ENCODE assay signal across 23 cellular contexts in genomic region chr7:130524628-130525027, GRCh38. TPM values are rescaled to one million over a fixed set of nuclear protein-coding genes. Genes with fewer than 3 reads are reported as not detected.
DNase-seq lines count a peak whose midpoint lies in the region; ATAC-seq, FAIRE-seq and TF ChIP-seq lines count a peak whose summit lies in the region.
"Had no signal": no experiment of that assay in that cellular context is flagged by ENCODE, and none has a peak within 500 bp of the region (broad histone marks: within the 10 kb centered on the region; RNA-seq: fewer than 3 reads in every experiment).

No MANE protein-coding gene starts in this region.

- DNase-seq in HCT116 (ENCODE audit: low read depth, low spot score) (no peak), K562 (ENCODE audit: extremely low read depth in 1 of 4, low spot score in 3 of 4) (peak; percentile 12 to 36 (median 30)), head of caudate nucleus (peak in 24 of 42 donors; percentile 12 to 76 (median 48)), GM12892 (ENCODE audit: insufficient read length) (no peak)
- DNase-seq: AML-193; Caco-2; Calu3; CD4-positive, alpha-beta T cell; CD8-positive, alpha-beta T cell; DMS79 treated with DMSO at 0.1 percent for 48 hours; GF-D8 had no signal

- no peaks in the 10 kb centered on the region for H3K9me1 ChIP-seq in K562 (ENCODE audit: control insufficient read depth, insufficient read depth, low read length)

- H3K9me3 ChIP-seq in HCT116 (ENCODE audit: control insufficient read depth in 1 of 2, insufficient read depth in 1 of 2, low read depth in 1 of 2, low read length in 2 of 2) (no peaks in the 10 kb centered on the region), K562 (replicated peaks; ENCODE audit: control insufficient read depth, insufficient read depth, low read depth, low read length) (no peaks in the 10 kb centered on the region), neural cell (ENCODE audit: low read length) (no peaks in the 10 kb centered on the region)
- H3K9me3 ChIP-seq: A549; BLaER1 treated with 17β-estradiol and CSF1 and Interleukin-3, amounts not matched to agents 10 nM and 100 nM; Caco-2 had no signal

- POLR2A ChIA-PET in HCT116 (lab: Charles Lee) (no interaction called here), K562 (lab: Yijun Ruan, JAX) (no interaction called here)

- in situ Hi-C loops in K562 (cut with MboI), result no loop called here

- H3K9me2 ChIP-seq in HCT116 (ENCODE audit: insufficient read depth), result no peaks in the 10 kb centered on the region
- no peaks in the 10 kb centered on the region for H3K9me2 ChIP-seq in neural cell (ENCODE audit: insufficient read depth, low read length)

- H3K4me1 ChIP-seq in HCT116 (ENCODE audit: control insufficient read depth in 1 of 2, insufficient read depth in 2 of 2, low read length in 2 of 2) (no peaks in the 10 kb centered on the region), K562 (replicated peaks in 1 of 2; ENCODE audit: control insufficient read depth in 2 of 2, insufficient read depth in 2 of 2, low read length in 2 of 2) (peaks cover 0 to 4% of the 10 kb centered on the region in 2 experiments; a peak in 2 of 5 replicates)
- H3K4me1 ChIP-seq: A549; BLaER1 treated with 17β-estradiol and CSF1 and Interleukin-3, amounts not matched to agents 10 nM and 100 nM; Caco-2 had no signal

- H3K36me3 ChIP-seq in HCT116 (ENCODE audit: control insufficient read depth in 1 of 2, insufficient read depth in 2 of 2, low read length in 2 of 2) (no peaks in the 10 kb centered on the region), K562 (ENCODE audit: control insufficient read depth, insufficient read depth, low read length) (no peaks in the 10 kb centered on the region; the same call in 2 of the 3 replicates), neural cell (ENCODE audit: insufficient read depth, low read length) (no peaks in the 10 kb centered on the region)

- TF ChIP-seq RAD21 in HCT116 (IDR thresholded peaks at IDR 0.05; ENCODE audit: low read depth) (no peak), K562 (CRISPR knock-in tag; conservative IDR thresholded peaks at IDR 0.05 in 1 of 2, IDR thresholded peaks at IDR 0.05 in 1 of 2) (no peak), neural cell (conservative IDR thresholded peaks at IDR 0.05) (no peak)

- no peak for TF ChIP-seq POLR2A in HCT116 (IDR thresholded peaks at IDR 0.05; ENCODE audit: borderline replicate concordance, extremely low read depth, insufficient read depth, insufficient read length)
- TF ChIP-seq POLR2A in K562 (conservative IDR thresholded peaks at IDR 0.05), result no peak
- TF ChIP-seq POLR2A in GM12892 (IDR thresholded peaks at IDR 0.05; ENCODE audit: low read depth, low read length), result no peak

- H3K4me3 ChIP-seq in HCT116 (replicated peaks in 1 of 2; ENCODE audit: low read depth in 1 of 2, low read length in 2 of 2), result no peak overlapping the region
- no peak overlapping the region for H3K4me3 ChIP-seq in K562
- no peak overlapping the region for H3K4me3 ChIP-seq in neural cell (ENCODE audit: low read length)
- H3K4me3 ChIP-seq: A549; BLaER1 treated with 17β-estradiol and CSF1 and Interleukin-3, amounts not matched to agents 10 nM and 100 nM had no signal

- no peak overlapping the region for H3K9ac ChIP-seq in HCT116 (ENCODE audit: low read length)
- no peak overlapping the region for H3K9ac ChIP-seq in K562 (ENCODE audit: insufficient read depth in 1 of 2, low read depth in 2 of 2, low read length in 2 of 2)
- no peak overlapping the region for H3K9ac ChIP-seq in neural cell (ENCODE audit: low read length)
- H3K9ac ChIP-seq: BLaER1 treated with 17β-estradiol and CSF1 and Interleukin-3, amounts not matched to agents 10 nM and 100 nM had no signal

- BruUV-seq in HCT116 (replicated peaks; lab: Mats Ljungman, UMichigan), result no TSS peak
- no TSS peak for BruUV-seq in K562 (replicated peaks; lab: Mats Ljungman, UMichigan)

- no peak for TF ChIP-seq EP300 in K562 (IDR thresholded peaks at IDR 0.05; ENCODE audit: low read length)
- no peak for TF ChIP-seq EP300 in neural cell (conservative IDR thresholded peaks at IDR 0.05; ENCODE audit: poor library complexity, severe bottlenecking)

- H3K27ac ChIP-seq in HCT116 (ENCODE audit: low read depth, low read length), result no peak overlapping the region
- no peak overlapping the region for H3K27ac ChIP-seq in K562 (ENCODE audit: extremely low read depth, low read depth, low read length)
- H3K27ac ChIP-seq in neural cell (ENCODE audit: low read length), result no peak overlapping the region
- H3K27ac ChIP-seq: 22Rv1; A549; BLaER1 treated with 17β-estradiol and CSF1 and Interleukin-3, amounts not matched to agents 10 nM and 100 nM; C4-2B had no signal

- RAD21 ChIA-PET in HCT116 (lab: Charles Lee; ENCODE audit: low non-redundant PET in 1 of 2, low total read pairs in 2 of 2, uncharacterized antibody in 2 of 2, unreplicated experiment in 2 of 2), result no interaction called here

- H3K27me3 ChIP-seq in HCT116 (ENCODE audit: insufficient read depth, low read length), result no peaks in the 10 kb centered on the region
- no peaks in the 10 kb centered on the region for H3K27me3 ChIP-seq in K562 (ENCODE audit: control insufficient read depth in 2 of 2, insufficient read depth in 2 of 2, low read length in 2 of 2)
- H3K27me3 ChIP-seq in neural cell (ENCODE audit: insufficient read depth, low read depth, low read length), result no peaks in the 10 kb centered on the region
- H3K27me3 ChIP-seq: BLaER1 treated with 17β-estradiol and CSF1 and Interleukin-3, amounts not matched to agents 10 nM and 100 nM had no signal

- CTCF ChIA-PET in HCT116 (lab: Charles Lee), result no interaction called here
- CTCF ChIA-PET in K562 (lab: Yijun Ruan, JAX; ENCODE audit: low intra/inter-chr PET ratio), result no interaction called here

- TF ChIP-seq CTCF in HCT116 (IDR thresholded peaks at IDR 0.05 in 2 of 3, conservative IDR thresholded peaks at IDR 0.05 in 1 of 3; ENCODE audit: borderline replicate concordance in 1 of 3, insufficient read depth in 1 of 3, low read depth in 2 of 3, low read length in 2 of 3) (no peak), K562 (IDR thresholded peaks at IDR 0.05 in 2 of 3, conservative IDR thresholded peaks at IDR 0.05 in 1 of 3; ENCODE audit: insufficient read depth in 2 of 3, low read depth in 1 of 3, low read length in 3 of 3) (no peak), neural cell (IDR thresholded peaks at IDR 0.05; ENCODE audit: poor library complexity, severe bottlenecking) (no peak)

- no peaks in the 10 kb centered on the region for H3K79me2 ChIP-seq in HCT116 (ENCODE audit: insufficient read depth, low read length)
- H3K79me2 ChIP-seq in K562 (ENCODE audit: control insufficient read depth, insufficient read depth, low read length), result no peaks in the 10 kb centered on the region
- no peaks in the 10 kb centered on the region for H3K79me2 ChIP-seq in neural cell (replicated peaks; ENCODE audit: insufficient read depth, low read length)

- H2AFZ ChIP-seq in HCT116 (ENCODE audit: low read depth, low read length, poor library complexity, severe bottlenecking) (no peak overlapping the region), K562 (ENCODE audit: low read depth, low read length) (no peak overlapping the region), neural cell (ENCODE audit: low read depth, low read length) (no peak overlapping the region)

- no peak for ATAC-seq in HCT116
- ATAC-seq in K562, result peak; percentile 72
- ATAC-seq in GM19351 (IDR thresholded peaks at IDR 0.05; ENCODE audit: unreplicated experiment), result no peak
- ATAC-seq in HG03175 (IDR thresholded peaks at IDR 0.05; ENCODE audit: unreplicated experiment), result no peak
- ATAC-seq: A549; CD8-positive, alpha-beta T cell had no signal

- no peak for FAIRE-seq in K562 (lab: Jason Lieb, UNC)
- FAIRE-seq in GM12892 (lab: Jason Lieb, UNC), result no peak
- FAIRE-seq: A549, D721Med, G401.6, GM12891, GM18507 had no signal

- 20% methylated on average over 5 of the region's 5 CpGs for WGBS in K562 (ENCODE audit: insufficient coverage, low coverage, missing lambda C conversion rate)

- intact Hi-C loops in HCT116 (cut with micrococcal nuclease), result no loop called here
- intact Hi-C loops in K562 (cut with micrococcal nuclease), result no loop called here
- intact Hi-C loops in head of caudate nucleus (cut with DNase I), result no loop called here

- no peaks in the 10 kb centered on the region for H3F3A ChIP-seq in neural cell (ENCODE audit: insufficient read depth, low read length, poor library complexity, severe bottlenecking)

- H3K4me2 ChIP-seq in HCT116 (ENCODE audit: low read length), result no peak overlapping the region
- H3K4me2 ChIP-seq in K562 (ENCODE audit: insufficient read depth, low read length), result peak overlapping the region; percentile 32; the same call in 1 of the 2 replicates
- H3K4me2 ChIP-seq in neural cell (ENCODE audit: low read length), result no peak overlapping the region
- H3K4me2 ChIP-seq: A549; BLaER1 treated with 17β-estradiol and CSF1 and Interleukin-3, amounts not matched to agents 10 nM and 100 nM had no signal

- no peaks in the 10 kb centered on the region for H4K20me1 ChIP-seq in HCT116 (ENCODE audit: insufficient read depth)
- no peaks in the 10 kb centered on the region; the same call in 1 of the 2 replicates for H4K20me1 ChIP-seq in K562 (replicated peaks; ENCODE audit: control insufficient read depth, insufficient read depth, low read length)
- peaks cover 8% of the 10 kb centered on the region for H4K20me1 ChIP-seq in neural cell (ENCODE audit: insufficient read depth)
- H4K20me1 ChIP-seq: BLaER1 treated with 17β-estradiol and CSF1 and Interleukin-3, amounts not matched to agents 10 nM and 100 nM had no signal

RNA-seq across cellular contexts. Expression of gene MEST, which starts 32.7 kb away (rescaled TPM):
- 49.5 TPM for total RNA-seq in HCT116 (2021; ENCODE audit: unreplicated experiment)
- polyA plus RNA-seq in HCT116 (2012), result 21.7 and 29.5 TPM in 2 replicates
- 1.1 and 1.3 TPM in 2 replicates for total RNA-seq in K562 (2011; cell fraction: chromatin; rRNA removed; ENCODE audit: low replicate concordance)
- total RNA-seq in K562 (2011; cell fraction: nucleolus; rRNA removed), result 0.33 and 1.1 TPM in 2 replicates
- total RNA-seq in K562 (2011; cell fraction: nucleoplasm; rRNA removed), result 0.81 and 0.92 TPM in 2 replicates
- 0.04 and 0.14 TPM in 2 replicates for total RNA-seq in K562 (2014; rRNA removed)
- 0.18 and 0.26 TPM in 2 replicates for total RNA-seq in K562 (2014; rRNA removed; fragmentation: Illumina TruSeq; extraction: Trizol)
- 0.41 TPM in 1 of 2 replicates, not detected in the other for total RNA-seq in K562 (2015; rRNA removed; fragmentation: Illumina TruSeq; extraction: Trizol)
- total RNA-seq in K562 (2021), result 0.62 and 1.0 TPM in 2 replicates
- polyA plus RNA-seq in K562 (2011; rRNA removed), result 0.27 and 0.74 TPM in 2 replicates
- polyA plus RNA-seq in K562 (2011; cell fraction: cytosol; rRNA removed), result 0.28 and 0.52 TPM in 2 replicates
- polyA plus RNA-seq in K562 (2011; cell fraction: nucleus; rRNA removed), result 0.22 and 0.53 TPM in 2 replicates
- polyA plus RNA-seq in K562 (2012), result 0.23 and 0.73 TPM in 2 replicates
- 0.34 TPM in 1 of 2 replicates, not detected in the other for polyA plus RNA-seq in K562 (2014; fragmentation: Illumina TruSeq; extraction: Trizol)
- polyA plus RNA-seq in K562 (2014; fragmentation: Nextera tagmentation; extraction: Ambion mirVana), result under 1 TPM; 0.38 to 0.56 TPM
- 0.04 and 0.38 TPM in 2 replicates for polyA plus RNA-seq in K562 (2014; rRNA removed)
- 0.06 and 1.9 TPM in 2 replicates for polyA minus RNA-seq in K562 (2011; rRNA and poly(A)+ RNA removed)
- polyA minus RNA-seq in K562 (2011; cell fraction: cytosol; rRNA and poly(A)+ RNA removed), result 0.38 TPM in 1 of 2 replicates, not detected in the other
- 0.13 TPM in 1 of 2 replicates, not detected in the other for polyA minus RNA-seq in K562 (2011; cell fraction: nucleus; rRNA and poly(A)+ RNA removed)
- polyA plus RNA-seq in neural cell, result 136 and 153 TPM in 2 replicates
- polyA minus RNA-seq in neural cell, result 597 and 698 TPM in 2 replicates
- polyA plus RNA-seq in GM12892 (2012; ENCODE audit: missing spikeins), result 8.4 TPM
- total RNA-seq: A172 had no signal

Comparison
In these comparisons a context has a peak if more than half of its experiments do, and no peak if none do; other contexts are left out.
1. DNase-seq: peak in K562 (4 of 4) and head of caudate nucleus (24 of 42); none in HCT116 (single experiment) and GM12892 (single experiment).
2. RNA of gene MEST, which starts 32.7 kb away (total RNA-seq): 49.5 TPM in HCT116 (single experiment); 0.04 to 1.3 TPM in K562; every median in the first group is over 10 times any median in the second.
3. Of the 22 proteins assayed by ChIP-seq in both K562 and HCT116: peak only in K562: MAX; only in HCT116: ZFX; in both: none; in neither: 19; mixed calls (peak in some experiments, not most) for 1.